ENCODE assay signal across 8 cellular contexts in genomic region chr9:33164921-33165262, GRCh38. TPM values are rescaled to one million over a fixed set of nuclear protein-coding genes. Genes with fewer than 3 reads are reported as not detected.
DNase-seq lines count a peak whose midpoint lies in the region; ATAC-seq, FAIRE-seq and TF ChIP-seq lines count a peak whose summit lies in the region.
"Not testable (repeated sequence)": the region's sequence is repeated elsewhere in the genome, so short reads cannot be mapped to it uniquely, and the experiment has no call there.

No MANE protein-coding gene starts in this region.

- TF ChIP-seq POLR2A in adrenal gland (IDR thresholded peaks at IDR 0.05) = not testable (repeated sequence)

- H4K20me1 ChIP-seq in keratinocyte (ENCODE audit: control insufficient read depth, extremely low read depth, insufficient read depth, low read length) = not testable (repeated sequence)

- WGBS in adrenal gland, 4 donors = 50 to 59% (median 51%) methylated on average over 7 of the region's 7 CpGs
- 82 to 98% methylated on average over 1 to 7 of the region's 7 CpGs for WGBS in endodermal cell (ENCODE audit: insufficient coverage in 1 of 2, insufficient read length in 1 of 2), 2 experiments

- peak overlapping the region; percentile 99 for H3K4me2 ChIP-seq in keratinocyte (ENCODE audit: control insufficient read depth, extremely low read depth, insufficient read depth, low read depth, low read length)

- peak overlapping the region; percentile 99 for H3K27ac Mint-ChIP-seq in T-helper 17 cell
- not testable (repeated sequence) for H3K27ac Mint-ChIP-seq in endodermal cell; neural crest cell (ENCODE audit: unreplicated experiment)
- peak overlapping the region; percentile 68 to 89 for H3K27ac Mint-ChIP-seq in stimulated activated naive CD8-positive, alpha-beta T cell treated with anti-CD3 and anti-CD28 coated beads, Interleukin-15, amount 100 ng/mL, for 72 hours

- H3K4me3 ChIP-seq in AG04449 (ENCODE audit: low read depth, low read length) (peak overlapping the region; percentile 92), adrenal gland (peak overlapping the region in 2 of 4 donors; percentile 18 to 85), endodermal cell (ENCODE audit: low read length) (peak overlapping the region; percentile 93), keratinocyte (ENCODE audit: control insufficient read depth in 2 of 3, extremely low read depth in 1 of 3, insufficient read depth in 2 of 3, low read depth in 1 of 3, low read length in 3 of 3) (peak overlapping the region; percentile 71 to 95 (median 83))
- H3K4me3 ChIP-seq in HEK293 (ENCODE audit: low read depth, low read length) = not testable (repeated sequence)

- intact Hi-C loops in adrenal gland (cut with DNase I) = loop anchor here in 1 of 2 donors (5.0 kb wide), 1 partner anchor 83 kb away; no protein-coding TSS in a partner anchor

- CTCF ChIA-PET in AG04449 (lab: Yijun Ruan, JAX); HEK293 (lab: Yijun Ruan, JAX): not testable (repeated sequence)

- H3K4me1 Mint-ChIP-seq in T-helper 17 cell (peaks cover 68% of the 10 kb centered on the region), endodermal cell (peaks cover 67% of the 10 kb centered on the region), neural crest cell (peaks cover 64% of the 10 kb centered on the region)
- peaks cover 77% of the 10 kb centered on the region for H3K4me1 Mint-ChIP-seq in stimulated activated naive CD8-positive, alpha-beta T cell treated with anti-CD3 and anti-CD28 coated beads, Interleukin-15, amount 100 ng/mL, for 72 hours

- not testable (repeated sequence) for H3K27me3 ChIP-seq in adrenal gland; endodermal cell (ENCODE audit: control insufficient read depth, insufficient read depth, low read length, poor library complexity, severe bottlenecking); keratinocyte (ENCODE audit: control insufficient read depth, extremely low read depth, insufficient read depth, low read length)

- dilution Hi-C loops in keratinocyte (cut with MboI; ENCODE audit: extremely low pct_ligation_motif_present, low sequenced_read_pairs) = not testable (repeated sequence)

- H3K27ac ChIP-seq in HEK293 (ENCODE audit: extremely low read depth, low read depth, low read length) (peak overlapping the region; percentile 88; the same call in 1 of the 2 replicates), adrenal gland (peak overlapping the region; percentile 82 to 99 (median 96)), keratinocyte (ENCODE audit: control insufficient read depth, insufficient read depth, low read length) (peak overlapping the region; percentile 98)
- H3K27ac ChIP-seq in endodermal cell (ENCODE audit: low read depth, low read length) = not testable (repeated sequence)

- TF ChIP-seq CTCF in AG04449 (IDR thresholded peaks at IDR 0.05; ENCODE audit: insufficient read depth, low read length, missing control alignments); HEK293 (tag by site-specific recombination; IDR thresholded peaks at IDR 0.05); adrenal gland (IDR thresholded peaks at IDR 0.05); endodermal cell (conservative IDR thresholded peaks at IDR 0.05); keratinocyte (optimal IDR thresholded peaks at IDR 0.05 in 1 of 3, IDR thresholded peaks at IDR 0.05 in 1 of 3, conservative IDR thresholded peaks at IDR 0.05 in 1 of 3; ENCODE audit: extremely low read depth in 1 of 3, insufficient read depth in 2 of 3, low read length in 3 of 3); neural crest cell (conservative IDR thresholded peaks at IDR 0.05): not testable (repeated sequence)

- H3K79me2 ChIP-seq in keratinocyte (ENCODE audit: control insufficient read depth, insufficient read depth, low read length) = peaks cover 57% of the 10 kb centered on the region

- not testable (repeated sequence) for H3K36me3 ChIP-seq in HEK293 (ENCODE audit: control insufficient read depth in 2 of 2, insufficient read depth in 1 of 2, low read length in 2 of 2); adrenal gland (replicated peaks in 1 of 2); endodermal cell (ENCODE audit: control insufficient read depth, insufficient read depth, low read length); keratinocyte (ENCODE audit: control insufficient read depth in 2 of 2, extremely low read depth in 1 of 2, insufficient read depth in 2 of 2, low read length in 2 of 2)

- DNase-seq in AG04449 (ENCODE audit: low read depth, low spot score); T-helper 17 cell; adrenal gland; endodermal cell; keratinocyte (ENCODE audit: low read depth, low spot score); neural crest cell (ENCODE audit: low read depth, low spot score); stimulated activated naive CD8-positive, alpha-beta T cell treated with anti-CD3 and anti-CD28 coated beads, Interleukin-15, amount 100 ng/mL, for 72 hours: not testable (repeated sequence)

- not testable (repeated sequence) for H2AFZ ChIP-seq in keratinocyte (ENCODE audit: control insufficient read depth, low read length)

- not testable (repeated sequence) for H3K9me1 ChIP-seq in keratinocyte (ENCODE audit: control insufficient read depth, extremely low read depth, insufficient read depth, low read length)

- POLR2A ChIA-PET in AG04449 (lab: Yijun Ruan, JAX) = not testable (repeated sequence)
- POLR2A ChIA-PET in HEK293 (lab: Yijun Ruan, JAX) = interaction anchor here (0.7 kb wide), 1 partner anchor 23 kb away, joined by 3 read pairs; no protein-coding TSS in a partner anchor

- not testable (repeated sequence) for H3K9me3 ChIP-seq in HEK293 (ENCODE audit: control insufficient read depth, insufficient read depth, low read depth, low read length); T-helper 17 cell (ENCODE audit: control insufficient read depth, low read length, poor library complexity, severe bottlenecking); adrenal gland (replicated peaks in 1 of 3); endodermal cell (ENCODE audit: control insufficient read depth, low read length); keratinocyte (ENCODE audit: control insufficient read depth, low read depth, low read length)

- H3K4me3 Mint-ChIP-seq in T-helper 17 cell (peak overlapping the region; percentile 98), endodermal cell (peak overlapping the region; percentile 81), neural crest cell (peak overlapping the region; percentile 93)
- H3K4me3 Mint-ChIP-seq in stimulated activated naive CD8-positive, alpha-beta T cell treated with anti-CD3 and anti-CD28 coated beads, Interleukin-15, amount 100 ng/mL, for 72 hours = peak overlapping the region; percentile 91 to 94

- not testable (repeated sequence) for H3K36me3 Mint-ChIP-seq in T-helper 17 cell (ENCODE audit: low read depth); endodermal cell (ENCODE audit: low read depth); neural crest cell (ENCODE audit: low read depth)

- not testable (repeated sequence) for H3K27me3 Mint-ChIP-seq in T-helper 17 cell; endodermal cell (ENCODE audit: insufficient read depth); neural crest cell (ENCODE audit: low read depth); stimulated activated naive CD8-positive, alpha-beta T cell treated with anti-CD3 and anti-CD28 coated beads, Interleukin-15, amount 100 ng/mL, for 72 hours

- H3K9ac ChIP-seq in endodermal cell (ENCODE audit: extremely low read depth, low read length, poor library complexity, severe bottlenecking) = not testable (repeated sequence)
- peak overlapping the region; percentile 97 for H3K9ac ChIP-seq in keratinocyte (ENCODE audit: control insufficient read depth, extremely low read depth, insufficient read depth, low read length)

- not testable (repeated sequence) for FAIRE-seq in keratinocyte (lab: Jason Lieb, UNC)

- H3K4me1 ChIP-seq in HEK293 (ENCODE audit: control insufficient read depth, insufficient read depth, low read length) = peaks cover 31% of the 10 kb centered on the region
- H3K4me1 ChIP-seq in adrenal gland (replicated peaks in 1 of 2) = peaks cover 58 to 71% of the 10 kb centered on the region in 2 donors
- H3K4me1 ChIP-seq in endodermal cell (ENCODE audit: control insufficient read depth, insufficient read depth, low read length) = peaks cover 34% of the 10 kb centered on the region
- H3K4me1 ChIP-seq in keratinocyte (ENCODE audit: control insufficient read depth, extremely low read depth, insufficient read depth, low read length) = peaks cover 58% of the 10 kb centered on the region

- H3K9me3 Mint-ChIP-seq in endodermal cell; neural crest cell; stimulated activated naive CD8-positive, alpha-beta T cell treated with anti-CD3 and anti-CD28 coated beads, Interleukin-15, amount 100 ng/mL, for 72 hours: not testable (repeated sequence)

- not testable (repeated sequence) for ATAC-seq in T-helper 17 cell; stimulated activated naive CD8-positive, alpha-beta T cell treated with anti-CD3 and anti-CD28 coated beads, Interleukin-15, amount 100 ng/mL, for 72 hours

TF ChIP-seq in HEK293, 187 proteins besides CTCF, POLR2A, EP300 and RAD21 (continues in another document):
- peak; percentile 69; the same call in 1 of the 2 replicates for TF ChIP-seq WT1 (tag by site-specific recombination; IDR thresholded peaks at IDR 0.05)

RNA-seq across cellular contexts. Expression of gene B4GALT1, which starts 2.2 kb away (rescaled TPM):
- total RNA-seq in T-helper 17 cell (100 to 1,000 TPM; 106 to 126 TPM), adrenal gland (100 to 1,000 TPM in 1 of 8 donors, 10 to 100 TPM in 7; 44.5 to 117 (median 70.1) TPM), endodermal cell (10 to 100 TPM; 62.9 to 92.6 TPM), neural crest cell (17.8 and 17.9 TPM in 2 replicates)
- polyA plus RNA-seq in adrenal gland (10 to 100 TPM; 18.7 to 70.5 (median 21.9) TPM), keratinocyte (54.3 to 82.9 TPM (median 55.1 TPM) in 3 replicates)
- 29.4 TPM for polyA plus RNA-seq in endodermal cell (2013, experiment 1 of 2)
- polyA plus RNA-seq in endodermal cell (2013, experiment 2 of 2) = 31.1 TPM
- 9.5 TPM for polyA plus RNA-seq in keratinocyte (2011; ENCODE audit: low read depth)
- polyA plus RNA-seq in keratinocyte (2011; cell fraction: cytosol; rRNA removed) = 57.6 and 65.9 TPM in 2 replicates
- 114 and 120 TPM in 2 replicates for polyA plus RNA-seq in keratinocyte (2011; cell fraction: nucleus; rRNA removed)
- 60.2 and 84.0 TPM in 2 replicates for polyA plus RNA-seq in keratinocyte (2012; ENCODE audit: low replicate concordance)
- polyA minus RNA-seq in keratinocyte = 112 to 184 TPM (median 118 TPM) in 3 replicates
- 89.8 TPM for polyA minus RNA-seq in keratinocyte (2011; cell fraction: cytosol; rRNA and poly(A)+ RNA removed)
- polyA minus RNA-seq in keratinocyte (2011; cell fraction: nucleus; rRNA and poly(A)+ RNA removed) = 109 and 160 TPM in 2 replicates
